Comparison of ENCODE assay signal across 12 cellular contexts in the genomic region with DNA sequence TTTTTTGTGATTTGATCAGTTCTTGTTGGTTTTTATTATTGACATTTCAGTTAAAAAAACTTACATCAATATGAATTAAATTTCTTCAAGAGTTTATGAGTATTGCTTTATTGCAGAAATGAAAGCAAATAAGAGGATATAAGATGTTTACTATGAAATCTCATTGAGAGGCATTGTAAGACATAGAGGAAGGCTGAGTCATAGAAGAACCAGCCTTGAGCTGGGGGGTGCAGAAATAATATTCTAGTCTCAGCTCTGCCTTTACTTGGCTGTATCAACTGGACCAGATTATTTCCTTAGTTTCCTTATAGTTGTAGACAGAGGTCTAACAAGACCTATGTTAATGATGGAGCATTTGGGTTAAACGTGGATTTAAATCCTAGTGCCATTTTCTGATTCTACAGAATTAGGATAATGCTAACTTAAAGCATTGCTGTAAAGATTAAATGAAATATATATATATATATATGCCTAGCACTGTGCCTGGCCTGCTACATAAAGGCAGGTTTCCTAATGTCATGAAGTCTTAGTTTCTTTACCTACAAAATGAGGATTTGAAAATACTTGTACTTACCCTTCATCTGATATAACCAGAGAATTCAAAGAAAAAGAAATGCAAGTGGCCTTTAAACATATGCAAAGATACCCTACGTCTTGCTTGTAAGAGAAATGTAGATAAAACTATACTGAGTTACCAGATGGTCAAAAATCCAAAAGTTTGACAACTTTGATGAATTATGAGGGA. TPM values are rescaled to one million over a fixed set of nuclear protein-coding genes. Genes with fewer than 3 reads are reported as not detected.
DNase-seq lines count a peak whose midpoint lies in the region; ATAC-seq and TF ChIP-seq lines count a peak whose summit lies in the region.
"Had no signal": no experiment of that assay in that cellular context is flagged by ENCODE, and none has a peak within 500 bp of the region (broad histone marks: within the 10 kb centered on the region; RNA-seq: fewer than 3 reads in every experiment).

No MANE protein-coding gene starts in this region.

- CTCF ChIA-PET in GM10248 (lab: Yijun Ruan, JAX): interaction anchor here (0.6 to 5.5 kb wide), 7 partner anchors 11 to 230 kb away, joined by 3 to 40 read pairs (median 6); no protein-coding TSS in a partner anchor

- no peaks in the 10 kb centered on the region for H3K9me3 ChIP-seq in WERI-Rb-1 (ENCODE audit: severe bottlenecking)
- H3K9me3 ChIP-seq in ovary: no peaks in the 10 kb centered on the region

- DNase-seq in GM10248 (ENCODE audit: extremely low spot score) (peak; percentile 44), dermis blood vessel endothelial cell (peak; percentile 61), DMS79 (lab: John Stamatoyannopoulos, UW) (no peak), activated gamma-delta T cell treated with Interleukin-2 at 50 U/mL for 16 hours (no peak), WERI-Rb-1 (no peak), ovary (no peak)
- DNase-seq: activated CD4-positive, alpha-beta T cell treated with anti-CD3 and anti-CD28 coated beads, Interleukin-2, amount 10 ng/mL, durations not matched to agents 7 days and 5 days; cerebellar nuclear complex; DMS79 treated with DMSO at 0.1 percent for 48 hours; NCI-H524 treated with DMSO at 0.1 percent for 48 hours had no signal

- TF ChIP-seq EP300 in ovary (IDR thresholded peaks at IDR 0.05): no peak

- POLR2A ChIA-PET in GM10248 (lab: Yijun Ruan, JAX): no interaction called here

- H3K4me1 ChIP-seq in ovary (ENCODE audit: insufficient read depth): peaks cover 2% of the 10 kb centered on the region

- H3K36me3 ChIP-seq in WERI-Rb-1: peaks cover 3% of the 10 kb centered on the region; the same call in 1 of the 2 replicates
- H3K36me3 ChIP-seq in ovary: no peaks in the 10 kb centered on the region

- peak; percentile 77 for ATAC-seq in GM21360 (IDR thresholded peaks at IDR 0.05; ENCODE audit: unreplicated experiment)
- peak; percentile 75 for ATAC-seq in HG03378 (IDR thresholded peaks at IDR 0.05; ENCODE audit: unreplicated experiment)

- 89 to 98% (median 89%) methylated on average over 2 of the region's 2 CpGs for WGBS in ovary, 3 donors

- H3K4me3 ChIP-seq in WERI-Rb-1 (ENCODE audit: low read depth, low read length) (no peak overlapping the region), ovary (no peak overlapping the region)

- intact Hi-C loops in ovary (cut with DNase I): no loop called here

- no peak overlapping the region for H3K27ac ChIP-seq in WERI-Rb-1
- H3K27ac ChIP-seq in ovary: no peak overlapping the region

- H3K27me3 ChIP-seq in WERI-Rb-1 (ENCODE audit: insufficient read depth, low read depth, severe bottlenecking) (no peaks in the 10 kb centered on the region), ovary (no peaks in the 10 kb centered on the region)

- TF ChIP-seq POLR2A in ovary (IDR thresholded peaks at IDR 0.05): no peak

- no peak for TF ChIP-seq CTCF in GM10248 (IDR thresholded peaks at IDR 0.05; ENCODE audit: control extremely low read depth, extremely low read depth, low read depth, missing control alignments)
- TF ChIP-seq CTCF in WERI-Rb-1 (IDR thresholded peaks at IDR 0.05; ENCODE audit: low read depth, low read length): no peak
- no peak for TF ChIP-seq CTCF in ovary (IDR thresholded peaks at IDR 0.05)

RNA-seq across cellular contexts. Expression of gene FAM98B, which starts 7.3 kb away (rescaled TPM):
- total RNA-seq in dermis blood vessel endothelial cell: 7.0 and 8.8 TPM in 2 replicates
- 10 to 100 TPM in 6 of 7 donors, 1 to 10 TPM in 1; 9.4 to 31.0 (median 19.8) TPM for total RNA-seq in ovary
- polyA plus RNA-seq in ovary: 10 to 100 TPM; 11.8 to 35.3 TPM

Comparison
In these comparisons a context has a peak if more than half of its experiments do, and no peak if none do; other contexts are left out.
1. DNase-seq: peak in GM10248 (single experiment) and dermis blood vessel endothelial cell (single experiment); none in DMS79 (single experiment), activated gamma-delta T cell treated with Interleukin-2 at 50 U/mL for 16 hours (single experiment), WERI-Rb-1 (single experiment) and ovary (0 of 5).